ENCODE assay signal across 8 cellular contexts in the genomic region with DNA sequence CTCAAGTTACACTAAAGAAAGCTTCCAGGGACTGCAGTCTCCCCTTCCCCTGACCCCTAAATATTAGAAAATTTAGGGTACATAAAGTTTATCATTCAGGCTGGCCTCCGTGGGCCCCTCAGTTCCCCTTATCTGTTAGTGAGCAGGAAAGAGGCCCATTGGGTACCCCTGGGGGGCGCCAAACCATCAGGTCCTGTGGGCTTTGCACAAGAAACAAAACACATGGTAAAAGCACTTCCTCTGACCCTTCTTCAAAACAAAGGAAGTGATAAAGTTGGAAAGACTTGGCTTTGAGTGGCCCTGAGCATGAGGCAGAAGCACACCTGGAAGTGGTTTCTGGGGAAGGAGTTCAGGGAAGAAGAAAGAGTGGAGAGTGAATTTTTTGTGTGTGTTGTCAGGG.
DNase-seq lines count a peak whose midpoint lies in the region; ATAC-seq and TF ChIP-seq lines count a peak whose summit lies in the region.

No MANE protein-coding gene starts in this region.

- 0 out of 2 replicates have a peak, but pooled peaks cover 2% of the 10 kb centered on the region for H3K27me3 Mint-ChIP-seq in WTC11 (ENCODE audit: low read depth)
- no peaks in the 10 kb centered on the region for H3K27me3 Mint-ChIP-seq in activated T-helper 1 cell treated with anti-CD3 and anti-CD28 coated beads, Interleukin-12 subunit alpha, Interleukin-12 subunit beta, Interleukin-2, Interleukin-4 antibody, amounts not matched to agents 30 ng/mL and 10 ng/mL and 1 ng/mL, durations not matched to agents 14 hours and 24 hours and 36 hours (ENCODE audit: insufficient read depth)

- H3K9me3 ChIP-seq in vagina = no peaks in the 10 kb centered on the region

- POLR2A ChIA-PET in WTC11 (lab: Charles Lee) = no interaction called here

- H3K9ac ChIP-seq in KMS-11 = no peak overlapping the region

- peaks cover 28% of the 10 kb centered on the region for H3K4me1 Mint-ChIP-seq in WTC11
- peaks cover 9% of the 10 kb centered on the region for H3K4me1 Mint-ChIP-seq in activated T-helper 1 cell treated with anti-CD3 and anti-CD28 coated beads, Interleukin-12 subunit alpha, Interleukin-12 subunit beta, Interleukin-2, Interleukin-4 antibody, amounts not matched to agents 30 ng/mL and 10 ng/mL and 1 ng/mL, durations not matched to agents 14 hours and 24 hours and 36 hours (ENCODE audit: low read depth)

- CTCF ChIA-PET in WTC11 (lab: Charles Lee) = interaction anchor here (2.4 kb wide), 1 partner anchor 13 kb away, joined by 7 read pairs; no protein-coding TSS in a partner anchor

- H4K20me1 ChIP-seq in KMS-11 (ENCODE audit: insufficient read depth) = no peaks in the 10 kb centered on the region

- H3K9me3 Mint-ChIP-seq in WTC11 = peaks cover 28% of the 10 kb centered on the region
- no peaks in the 10 kb centered on the region for H3K9me3 Mint-ChIP-seq in activated T-helper 1 cell treated with anti-CD3 and anti-CD28 coated beads, Interleukin-12 subunit alpha, Interleukin-12 subunit beta, Interleukin-2, Interleukin-4 antibody, amounts not matched to agents 30 ng/mL and 10 ng/mL and 1 ng/mL, durations not matched to agents 14 hours and 24 hours and 36 hours

- TF ChIP-seq POLR2A in vagina (IDR thresholded peaks at IDR 0.05) = no peak

- H3K4me3 Mint-ChIP-seq in WTC11 = no peak overlapping the region
- H3K4me3 Mint-ChIP-seq in activated T-helper 1 cell treated with anti-CD3 and anti-CD28 coated beads, Interleukin-12 subunit alpha, Interleukin-12 subunit beta, Interleukin-2, Interleukin-4 antibody, amounts not matched to agents 30 ng/mL and 10 ng/mL and 1 ng/mL, durations not matched to agents 14 hours and 24 hours and 36 hours = no peak overlapping the region

- TF ChIP-seq CTCF in KMS-11 (conservative IDR thresholded peaks at IDR 0.05; ENCODE audit: low read depth, low read length) (peak; percentile 68), WTC11 (IDR thresholded peaks at IDR 0.05) (peak; percentile 51; the same call in 1 of the 2 replicates), vagina (IDR thresholded peaks at IDR 0.05) (no peak)

- peaks cover 31% of the 10 kb centered on the region for H3K36me3 Mint-ChIP-seq in WTC11
- no peaks in the 10 kb centered on the region for H3K36me3 Mint-ChIP-seq in activated T-helper 1 cell treated with anti-CD3 and anti-CD28 coated beads, Interleukin-12 subunit alpha, Interleukin-12 subunit beta, Interleukin-2, Interleukin-4 antibody, amounts not matched to agents 30 ng/mL and 10 ng/mL and 1 ng/mL, durations not matched to agents 14 hours and 24 hours and 36 hours (ENCODE audit: low read depth)

- H3K4me3 ChIP-seq in KMS-11 (IDR thresholded peaks at IDR 0.05; ENCODE audit: insufficient read depth, low read depth, low read length) (no peak overlapping the region), vagina (no peak overlapping the region)

- intact Hi-C loops in vagina (cut with DNase I) = no loop called here
- intact Hi-C loops in activated T-helper 1 cell treated with anti-CD3 and anti-CD28 coated beads, Interleukin-12 subunit alpha, Interleukin-12 subunit beta, Interleukin-2, Interleukin-4 antibody, amounts not matched to agents 30 ng/mL and 10 ng/mL and 1 ng/mL, durations not matched to agents 14 hours and 24 hours and 36 hours (cut with micrococcal nuclease) = no loop called here

- H3K4me2 ChIP-seq in KMS-11 = no peak overlapping the region

- H3K79me2 ChIP-seq in KMS-11 (ENCODE audit: insufficient read depth, low read depth) = no peaks in the 10 kb centered on the region

- no peak overlapping the region for H2AFZ ChIP-seq in KMS-11 (ENCODE audit: low read depth)

- DNase-seq in DMS 273 (lab: John Stamatoyannopoulos, UW; ENCODE audit: unreplicated experiment) = peak; percentile 68
- no peak for DNase-seq in DMS 273 treated with DMSO at 0.1 percent for 48 hours (lab: John Stamatoyannopoulos, UW)
- DNase-seq in WTC11 (ENCODE audit: low spot score) = peak; percentile 80
- DNase-seq in kidney tubule cell (ENCODE audit: low spot score) = peak; percentile 37
- DNase-seq in vagina (ENCODE audit: extremely low spot score in 2 of 2) = no peak
- no peak for DNase-seq in activated T-helper 1 cell treated with anti-CD3 and anti-CD28 coated beads, Interleukin-12 subunit alpha, Interleukin-12 subunit beta, Interleukin-2, Interleukin-4 antibody, amounts not matched to agents 30 ng/mL and 10 ng/mL and 1 ng/mL, durations not matched to agents 14 hours and 24 hours and 36 hours (ENCODE audit: low spot score)

- peaks cover 23% of the 10 kb centered on the region for H3K4me1 ChIP-seq in KMS-11 (ENCODE audit: low read depth, poor library complexity, severe bottlenecking)
- H3K4me1 ChIP-seq in vagina = no peaks in the 10 kb centered on the region

- no peak overlapping the region for H3K27ac Mint-ChIP-seq in WTC11
- H3K27ac Mint-ChIP-seq in activated T-helper 1 cell treated with anti-CD3 and anti-CD28 coated beads, Interleukin-12 subunit alpha, Interleukin-12 subunit beta, Interleukin-2, Interleukin-4 antibody, amounts not matched to agents 30 ng/mL and 10 ng/mL and 1 ng/mL, durations not matched to agents 14 hours and 24 hours and 36 hours = no peak overlapping the region

- H3K27ac ChIP-seq in KMS-11 (no peak overlapping the region), vagina (no peak overlapping the region)

- H3K27me3 ChIP-seq in KMS-11 (ENCODE audit: insufficient read depth, low read depth) (no peaks in the 10 kb centered on the region), vagina (no peaks in the 10 kb centered on the region)

- peak; percentile 94 for ATAC-seq in WTC11
- ATAC-seq in GM19463 (IDR thresholded peaks at IDR 0.05; ENCODE audit: unreplicated experiment) = no peak

- no peaks in the 10 kb centered on the region for H3K36me3 ChIP-seq in KMS-11 (ENCODE audit: insufficient read depth)
- no peaks in the 10 kb centered on the region for H3K36me3 ChIP-seq in vagina

TF ChIP-seq in WTC11, 78 proteins besides CTCF, POLR2A, EP300 and RAD21:
- TF ChIP-seq MAX (CRISPR knock-in tag; IDR thresholded peaks at IDR 0.05) (peak; percentile 73), SOX15 (CRISPR knock-in tag; IDR thresholded peaks at IDR 0.05) (no peak)
- TF ChIP-seq, protein P1, sequence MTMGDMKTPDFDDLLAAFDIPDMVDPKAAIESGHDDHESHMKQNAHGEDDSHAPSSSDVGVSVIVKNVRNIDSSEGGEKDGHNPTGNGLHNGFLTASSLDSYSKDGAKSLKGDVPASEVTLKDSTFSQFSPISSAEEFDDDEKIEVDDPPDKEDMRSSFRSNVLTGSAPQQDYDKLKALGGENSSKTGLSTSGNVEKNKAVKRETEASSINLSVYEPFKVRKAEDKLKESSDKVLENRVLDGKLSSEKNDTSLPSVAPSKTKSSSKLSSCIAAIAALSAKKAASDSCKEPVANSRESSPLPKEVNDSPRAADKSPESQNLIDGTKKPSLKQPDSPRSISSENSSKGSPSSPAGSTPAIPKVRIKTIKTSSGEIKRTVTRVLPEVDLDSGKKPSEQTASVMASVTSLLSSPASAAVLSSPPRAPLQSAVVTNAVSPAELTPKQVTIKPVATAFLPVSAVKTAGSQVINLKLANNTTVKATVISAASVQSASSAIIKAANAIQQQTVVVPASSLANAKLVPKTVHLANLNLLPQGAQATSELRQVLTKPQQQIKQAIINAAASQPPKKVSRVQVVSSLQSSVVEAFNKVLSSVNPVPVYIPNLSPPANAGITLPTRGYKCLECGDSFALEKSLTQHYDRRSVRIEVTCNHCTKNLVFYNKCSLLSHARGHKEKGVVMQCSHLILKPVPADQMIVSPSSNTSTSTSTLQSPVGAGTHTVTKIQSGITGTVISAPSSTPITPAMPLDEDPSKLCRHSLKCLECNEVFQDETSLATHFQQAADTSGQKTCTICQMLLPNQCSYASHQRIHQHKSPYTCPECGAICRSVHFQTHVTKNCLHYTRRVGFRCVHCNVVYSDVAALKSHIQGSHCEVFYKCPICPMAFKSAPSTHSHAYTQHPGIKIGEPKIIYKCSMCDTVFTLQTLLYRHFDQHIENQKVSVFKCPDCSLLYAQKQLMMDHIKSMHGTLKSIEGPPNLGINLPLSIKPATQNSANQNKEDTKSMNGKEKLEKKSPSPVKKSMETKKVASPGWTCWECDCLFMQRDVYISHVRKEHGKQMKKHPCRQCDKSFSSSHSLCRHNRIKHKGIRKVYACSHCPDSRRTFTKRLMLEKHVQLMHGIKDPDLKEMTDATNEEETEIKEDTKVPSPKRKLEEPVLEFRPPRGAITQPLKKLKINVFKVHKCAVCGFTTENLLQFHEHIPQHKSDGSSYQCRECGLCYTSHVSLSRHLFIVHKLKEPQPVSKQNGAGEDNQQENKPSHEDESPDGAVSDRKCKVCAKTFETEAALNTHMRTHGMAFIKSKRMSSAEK (CRISPR knock-in tag; IDR thresholded peaks at IDR 0.05; ENCODE audit: borderline replicate concordance) = 0 out of 2 replicates have a peak, but pooled peaks have one; percentile 33

Comparison
In these comparisons a context has a peak if more than half of its experiments do, and no peak if none do; other contexts are left out.
1. DNase-seq: peak in DMS 273 (single experiment), WTC11 (single experiment) and kidney tubule cell (single experiment); none in DMS 273 treated with DMSO at 0.1 percent for 48 hours (single experiment), vagina (0 of 2) and activated T-helper 1 cell treated with anti-CD3 and anti-CD28 coated beads, Interleukin-12 subunit alpha, Interleukin-12 subunit beta, Interleukin-2, Interleukin-4 antibody, amounts not matched to agents 30 ng/mL and 10 ng/mL and 1 ng/mL, durations not matched to agents 14 hours and 24 hours and 36 hours (single experiment).
2. CTCF ChIP-seq: peak in KMS-11 (single experiment) and WTC11 (single experiment); none in vagina (0 of 3).